Comparison of ENCODE assay signal across 1 cellular context in the genomic region with DNA sequence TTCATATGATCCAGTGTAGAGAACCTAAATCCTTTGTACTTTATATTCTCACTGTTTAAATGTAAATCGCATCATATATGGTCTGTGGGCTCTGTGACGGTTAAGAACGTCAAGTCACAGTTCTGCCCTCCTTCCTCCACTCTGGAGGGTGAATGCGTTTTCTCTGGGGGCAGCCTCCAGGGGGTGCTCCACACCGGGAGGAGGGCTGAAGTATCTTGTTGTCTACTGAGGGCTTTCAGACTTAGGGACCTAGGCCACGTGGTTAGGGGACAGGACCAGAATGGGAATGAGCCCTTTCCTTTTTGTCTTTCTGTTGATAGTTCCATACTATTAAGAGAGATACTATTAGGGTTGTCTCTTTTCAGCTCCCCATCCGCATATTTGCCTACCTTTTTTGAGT.
TF ChIP-seq lines count a peak whose summit lies in the region.

No MANE protein-coding gene starts in this region.

TF ChIP-seq in HCT116, 20 proteins besides CTCF, POLR2A, EP300 and RAD21 (continued from another document):
- no peak for TF ChIP-seq REST (IDR thresholded peaks at IDR 0.05; ENCODE audit: low read depth)
- no peak for TF ChIP-seq SP1 (IDR thresholded peaks at IDR 0.05; ENCODE audit: low read depth)
- no peak for TF ChIP-seq ELF1 (IDR thresholded peaks at IDR 0.05; ENCODE audit: borderline replicate concordance, low read depth)
- TF ChIP-seq CBX3 (IDR thresholded peaks at IDR 0.05; ENCODE audit: low read depth), result no peak
- TF ChIP-seq CEBPB (IDR thresholded peaks at IDR 0.05; ENCODE audit: low read depth), result no peak
- no peak for TF ChIP-seq FOSL1 (IDR thresholded peaks at IDR 0.05; ENCODE audit: low read depth)
- no peak for TF ChIP-seq ZNF274 (IDR thresholded peaks at IDR 0.05; ENCODE audit: low read depth, low read length)
- TF ChIP-seq SRF (IDR thresholded peaks at IDR 0.05; ENCODE audit: low read depth), result no peak
- TF ChIP-seq, protein P1, sequence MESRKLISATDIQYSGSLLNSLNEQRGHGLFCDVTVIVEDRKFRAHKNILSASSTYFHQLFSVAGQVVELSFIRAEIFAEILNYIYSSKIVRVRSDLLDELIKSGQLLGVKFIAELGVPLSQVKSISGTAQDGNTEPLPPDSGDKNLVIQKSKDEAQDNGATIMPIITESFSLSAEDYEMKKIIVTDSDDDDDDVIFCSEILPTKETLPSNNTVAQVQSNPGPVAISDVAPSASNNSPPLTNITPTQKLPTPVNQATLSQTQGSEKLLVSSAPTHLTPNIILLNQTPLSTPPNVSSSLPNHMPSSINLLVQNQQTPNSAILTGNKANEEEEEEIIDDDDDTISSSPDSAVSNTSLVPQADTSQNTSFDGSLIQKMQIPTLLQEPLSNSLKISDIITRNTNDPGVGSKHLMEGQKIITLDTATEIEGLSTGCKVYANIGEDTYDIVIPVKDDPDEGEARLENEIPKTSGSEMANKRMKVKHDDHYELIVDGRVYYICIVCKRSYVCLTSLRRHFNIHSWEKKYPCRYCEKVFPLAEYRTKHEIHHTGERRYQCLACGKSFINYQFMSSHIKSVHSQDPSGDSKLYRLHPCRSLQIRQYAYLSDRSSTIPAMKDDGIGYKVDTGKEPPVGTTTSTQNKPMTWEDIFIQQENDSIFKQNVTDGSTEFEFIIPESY (IDR thresholded peaks at IDR 0.05; ENCODE audit: extremely low read depth, insufficient replicate concordance, low read length), result no peak
- TF ChIP-seq MAX (IDR thresholded peaks at IDR 0.05), result no peak
